ENCODE assay signal across 9 cellular contexts in the genomic region with DNA sequence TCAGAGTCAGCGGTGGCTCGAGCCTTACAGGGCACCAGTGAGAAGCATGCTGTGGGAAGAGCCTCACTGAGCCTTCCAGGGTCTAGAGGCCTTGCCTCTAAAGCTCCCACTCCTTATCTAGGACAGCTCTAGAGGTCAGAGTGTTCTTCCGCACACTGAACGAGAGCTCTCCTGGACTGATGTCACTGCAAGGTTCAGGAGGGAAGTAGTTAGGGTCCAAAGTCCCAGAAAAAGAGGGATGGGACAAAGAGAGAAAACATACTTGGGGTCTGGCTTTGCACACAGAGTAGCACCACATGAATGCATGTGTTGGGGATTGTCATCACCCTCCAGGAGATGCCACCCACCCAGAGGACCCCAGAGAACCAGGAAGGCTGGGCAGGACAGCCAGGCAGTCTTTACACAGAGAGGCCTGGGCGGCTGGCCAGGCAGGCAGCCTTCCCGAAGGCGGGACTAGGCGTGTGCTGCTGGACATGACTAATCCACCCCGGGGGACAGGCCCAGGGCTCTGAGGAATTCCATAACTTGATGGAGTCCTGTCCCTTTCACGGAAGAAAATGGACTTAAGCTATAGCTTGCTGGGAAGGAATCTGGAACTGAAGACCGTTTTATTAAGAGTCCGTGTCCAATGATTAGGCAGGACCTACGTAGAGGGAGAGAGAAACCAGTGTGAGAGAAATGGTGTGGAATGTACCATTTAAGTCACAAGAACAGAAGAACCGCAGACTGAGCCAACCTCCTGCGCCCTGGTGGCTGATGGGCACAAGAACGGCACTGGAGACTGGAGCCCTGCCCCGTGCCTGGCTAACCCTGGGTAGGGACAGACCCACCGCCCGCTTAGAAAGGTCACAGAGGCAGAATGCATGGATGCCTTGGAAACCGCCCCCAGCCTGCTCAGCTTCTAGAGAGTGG. TPM values are rescaled to one million over a fixed set of nuclear protein-coding genes. Genes with fewer than 3 reads are reported as not detected.
A peak's percentile ranks its signal among the peaks of the same experiment; 100 is the strongest.
DNase-seq lines count a peak whose midpoint lies in the region; ATAC-seq, FAIRE-seq and TF ChIP-seq lines count a peak whose summit lies in the region.
"Had no signal": no experiment of that assay in that cellular context is flagged by ENCODE, and none has a peak within 500 bp of the region (broad histone marks: within the 10 kb centered on the region; RNA-seq: fewer than 3 reads in every experiment).

No MANE protein-coding gene starts in this region.

- no peaks in the 10 kb centered on the region for H3K27me3 ChIP-seq in lung (ENCODE audit: control insufficient read depth, insufficient read depth)
- H3K27me3 ChIP-seq in tibial artery, result no peaks in the 10 kb centered on the region

- H3K4me1 ChIP-seq in lung (ENCODE audit: control insufficient read depth in 2 of 2, insufficient read depth in 2 of 2, low read length in 2 of 2), result peaks cover 13 to 22% of the 10 kb centered on the region in 2 donors
- peaks cover 15 to 100% (median 97%) of the 10 kb centered on the region in 4 donors for H3K4me1 ChIP-seq in tibial artery

- H3K36me3 ChIP-seq in lung (ENCODE audit: control insufficient read depth in 2 of 2, insufficient read depth in 2 of 2, low read length in 2 of 2) (peaks cover 3 to 74% of the 10 kb centered on the region in 2 donors), tibial artery (peaks cover 12 to 65% (median 29%) of the 10 kb centered on the region in 3 donors)

- H3K4me3 ChIP-seq in lung (no peak overlapping the region), tibial artery (peak overlapping the region; percentile 32 to 46)

- TF ChIP-seq CTCF in lung (IDR thresholded peaks at IDR 0.05; ENCODE audit: control extremely low read depth, extremely low read depth) (no peak), tibial artery (IDR thresholded peaks at IDR 0.05) (peak; percentile 22 to 25), D721Med (IDR thresholded peaks at IDR 0.05; ENCODE audit: insufficient read depth, missing control alignments) (no peak)

- no peaks in the 10 kb centered on the region for H3K9me3 ChIP-seq in lung (ENCODE audit: control insufficient read depth in 2 of 2, insufficient read depth in 1 of 2, low read length in 1 of 2)
- H3K9me3 ChIP-seq in tibial artery, result no peaks in the 10 kb centered on the region

- intact Hi-C loops in tibial artery (cut with DNase I; ENCODE audit: low total_unique reads), result loop anchor here (5.0 kb wide), 1 partner anchor 37 kb away; no protein-coding TSS in a partner anchor

- FAIRE-seq in D721Med (lab: Jason Lieb, UNC), result no peak

- ATAC-seq in lung (ENCODE audit: insufficient read depth, low FRiP score) (peak; percentile 68), HG03097 (IDR thresholded peaks at IDR 0.05; ENCODE audit: low FRiP score, unreplicated experiment) (no peak), HG03135 (IDR thresholded peaks at IDR 0.05; ENCODE audit: unreplicated experiment) (no peak)

- WGBS in lung, 2 donors, result 72 to 85% methylated on average over 20 of the region's 20 CpGs

- DNase-seq in LHCN-M2 (ENCODE audit: low read depth), result peak; percentile 87
- peak; percentile 54 to 87 for DNase-seq in dermis microvascular lymphatic vessel endothelial cell (ENCODE audit: low read depth in 2 of 2)
- DNase-seq in lung (ENCODE audit: low spot score), result peak; percentile 64
- peak; percentile 94 to 96 for DNase-seq in tibial artery
- DNase-seq in ecto neural progenitor cell (ENCODE audit: low spot score), result no peak
- DNase-seq in D721Med (ENCODE audit: insufficient read length, low spot score), result no peak
- DNase-seq: activated CD4-positive, alpha-beta T cell treated with anti-CD3 and anti-CD28 coated beads, Interleukin-2, amount 50 U/mL, for 4 hours had no signal

- H3K27ac ChIP-seq in lung (ENCODE audit: low read depth in 1 of 2, low read length in 1 of 2) (peak overlapping the region; percentile 83 to 85), tibial artery (peak overlapping the region; percentile 98)

RNA-seq across cellular contexts. Expression of gene EPHX3, which starts 16.7 kb away (rescaled TPM):
- total RNA-seq in LHCN-M2 (2014; rRNA removed) (not detected in 2 replicates), dermis microvascular lymphatic vessel endothelial cell (under 0.01 TPM in 1 of 2 replicates, not detected in the other), lung (1 to 10 TPM; 1.7 to 2.7 TPM)
- polyA plus RNA-seq in LHCN-M2 (2012), result 0.02 TPM
- 1 to 10 TPM; 1.1 to 3.0 TPM for polyA plus RNA-seq in lung

RNA-seq across cellular contexts. Expression of gene NOTCH3, which starts 48.1 kb away (rescaled TPM):
- total RNA-seq in LHCN-M2 (2014; rRNA removed) (10.3 and 13.8 TPM in 2 replicates), dermis microvascular lymphatic vessel endothelial cell (0.13 and 0.89 TPM in 2 replicates), lung (10 to 100 TPM; 64.1 to 81.7 TPM)
- polyA plus RNA-seq in LHCN-M2 (2012), result 5.4 TPM
- polyA plus RNA-seq in lung, result 10 to 100 TPM; 13.1 to 22.1 TPM

Comparison
In these comparisons a context has a peak if more than half of its experiments do, and no peak if none do; other contexts are left out.
1. DNase-seq: peak in LHCN-M2 (single experiment), dermis microvascular lymphatic vessel endothelial cell (2 of 2), lung (single experiment) and tibial artery (2 of 2); none in ecto neural progenitor cell (single experiment) and D721Med (single experiment).
2. CTCF ChIP-seq: peak in tibial artery (2 of 2); none in lung (single experiment) and D721Med (single experiment).